Comparison of ENCODE assay signal across 8 cellular contexts in genomic region chr14:92122761-92123160, GRCh38. TPM values are rescaled to one million over a fixed set of nuclear protein-coding genes. Genes with fewer than 3 reads are reported as not detected.
A peak's percentile ranks its signal among the peaks of the same experiment; 100 is the strongest.
DNase-seq lines count a peak whose midpoint lies in the region; ATAC-seq and TF ChIP-seq lines count a peak whose summit lies in the region.

No MANE protein-coding gene starts in this region.

- peak overlapping the region; percentile 97 for H3K4me3 ChIP-seq in HUES64 (ENCODE audit: low read length)
- H3K4me3 ChIP-seq in cardiac fibroblast (replicated peaks in 1 of 2; ENCODE audit: low read depth in 2 of 2, low read length in 2 of 2) = peak overlapping the region; percentile 67 to 91
- peak overlapping the region; percentile 98 for H3K4me3 ChIP-seq in mucosa of stomach (ENCODE audit: low read length)

- H3K27me3 ChIP-seq in HUES64 (ENCODE audit: insufficient read depth, low read length) (no peaks in the 10 kb centered on the region), mucosa of stomach (ENCODE audit: control insufficient read depth, insufficient read depth, low read length) (no peaks in the 10 kb centered on the region)

- POLR2A ChIA-PET in HEK293T (lab: Yijun Ruan, JAX) = interaction anchor here (1.5 to 6.6 kb wide), 5 partner anchors 10 to 83 kb away, joined by 4 to 77 read pairs (median 20); partner anchors contain the start of genes ATXN3 and TRIP11

- 57% methylated on average over 9 of the region's 9 CpGs for WGBS in HUES64

- peak overlapping the region; percentile 99 for H3K9ac ChIP-seq in HUES64 (ENCODE audit: low read depth, low read length)
- peak overlapping the region; percentile 98 for H3K9ac ChIP-seq in mucosa of stomach (ENCODE audit: low read length)

- no peaks in the 10 kb centered on the region for H3K9me3 ChIP-seq in HUES64 (ENCODE audit: insufficient read depth, low read depth, low read length)
- no peaks in the 10 kb centered on the region for H3K9me3 ChIP-seq in mucosa of stomach (ENCODE audit: control insufficient read depth, low read length)

- H3K27ac ChIP-seq in HUES64 (ENCODE audit: low read depth, low read length) = peak overlapping the region; percentile 91

- no peak for ATAC-seq in GM21515 (IDR thresholded peaks at IDR 0.05; ENCODE audit: unreplicated experiment)

- DNase-seq in AG08396 (ENCODE audit: low spot score) (peak; percentile 12), cardiac fibroblast (ENCODE audit: low read depth in 2 of 2) (peak; percentile 6 to 21), HEK293T (ENCODE audit: extremely low spot score) (no peak), NCI-H345 (lab: John Stamatoyannopoulos, UW) (no peak)
- no peak for DNase-seq in stimulated activated CD4-positive, alpha-beta T cell treated with anti-CD3 and anti-CD28 coated beads, Interleukin-15, amount 100 ng/mL, for 24 hours

- H3K4me1 ChIP-seq in HUES64 (ENCODE audit: insufficient read depth, low read length) (0 out of 2 replicates have a peak, but pooled peaks cover 2% of the 10 kb centered on the region), mucosa of stomach (ENCODE audit: control insufficient read depth, insufficient read depth, low read length) (peaks cover 6% of the 10 kb centered on the region)

- H3K36me3 ChIP-seq in HUES64 (ENCODE audit: insufficient read depth, low read length) (peaks cover 56% of the 10 kb centered on the region), mucosa of stomach (ENCODE audit: control insufficient read depth, insufficient read depth, low read length) (no peaks in the 10 kb centered on the region)

- CTCF ChIA-PET in HEK293T (lab: Yijun Ruan, JAX) = interaction anchor here (1.2 to 3.8 kb wide), 2 partner anchors 15 to 16 kb away, joined by 3 to 31 read pairs; partner anchors contain the start of gene ATXN3

- TF ChIP-seq CTCF in cardiac fibroblast (IDR thresholded peaks at IDR 0.05; ENCODE audit: low read depth, low read length) = no peak

TF ChIP-seq in HEK293T, 16 proteins besides CTCF, POLR2A, EP300 and RAD21:
- TF ChIP-seq PKNOX1 (IDR thresholded peaks at IDR 0.05) (no peak), HDGF (IDR thresholded peaks at IDR 0.05; ENCODE audit: borderline replicate concordance) (no peak), CTBP1 (IDR thresholded peaks at IDR 0.05; ENCODE audit: borderline replicate concordance) (no peak), ARNT (IDR thresholded peaks at IDR 0.05) (no peak), TARDBP (IDR thresholded peaks at IDR 0.05) (no peak), L3MBTL2 (conservative IDR thresholded peaks at IDR 0.05) (no peak), BHLHE40 (IDR thresholded peaks at IDR 0.05; ENCODE audit: borderline replicate concordance) (no peak), SP1 (IDR thresholded peaks at IDR 0.05) (no peak), FOXA1 (IDR thresholded peaks at IDR 0.05) (no peak), NFRKB (IDR thresholded peaks at IDR 0.05) (no peak), LEF1 (IDR thresholded peaks at IDR 0.05; ENCODE audit: borderline replicate concordance) (no peak), FOXK2 (IDR thresholded peaks at IDR 0.05) (no peak), ELF4 (IDR thresholded peaks at IDR 0.05) (no peak), ZNF384 (IDR thresholded peaks at IDR 0.05) (no peak), SUZ12 (IDR thresholded peaks at IDR 0.05) (no peak), FOXM1 (IDR thresholded peaks at IDR 0.05; ENCODE audit: borderline replicate concordance) (no peak)

RNA-seq across cellular contexts. Expression of gene CPSF2, which starts 1.0 kb away (rescaled TPM):
- 43.0 TPM for polyA plus RNA-seq in HUES64 (2013, experiment 1 of 2)
- polyA plus RNA-seq in HUES64 (2013, experiment 2 of 2) = 50.3 TPM

RNA-seq across cellular contexts. Expression of gene NDUFB1, which starts 1.3 kb away (rescaled TPM):
- polyA plus RNA-seq in HUES64 (2013, experiment 1 of 2) = 195 TPM
- 193 TPM for polyA plus RNA-seq in HUES64 (2013, experiment 2 of 2)

RNA-seq across cellular contexts. Expression of gene ATXN3, which starts 16.4 kb away (rescaled TPM):
- 22.6 TPM for polyA plus RNA-seq in HUES64 (2013, experiment 1 of 2)
- polyA plus RNA-seq in HUES64 (2013, experiment 2 of 2) = 31.6 TPM

Comparison
In these comparisons a context has a peak if more than half of its experiments do, and no peak if none do; other contexts are left out.
1. DNase-seq: peak in AG08396 (single experiment) and cardiac fibroblast (2 of 2); none in HEK293T (single experiment), stimulated activated CD4-positive, alpha-beta T cell treated with anti-CD3 and anti-CD28 coated beads, Interleukin-15, amount 100 ng/mL, for 24 hours (single experiment) and NCI-H345 (single experiment).
2. Peak in every context shown above with its lines, with median percentiles within 50 percentile points of each other: H3K4me3 ChIP-seq.